2 cellular contexts compared by ENCODE assay signal in the genomic region with DNA sequence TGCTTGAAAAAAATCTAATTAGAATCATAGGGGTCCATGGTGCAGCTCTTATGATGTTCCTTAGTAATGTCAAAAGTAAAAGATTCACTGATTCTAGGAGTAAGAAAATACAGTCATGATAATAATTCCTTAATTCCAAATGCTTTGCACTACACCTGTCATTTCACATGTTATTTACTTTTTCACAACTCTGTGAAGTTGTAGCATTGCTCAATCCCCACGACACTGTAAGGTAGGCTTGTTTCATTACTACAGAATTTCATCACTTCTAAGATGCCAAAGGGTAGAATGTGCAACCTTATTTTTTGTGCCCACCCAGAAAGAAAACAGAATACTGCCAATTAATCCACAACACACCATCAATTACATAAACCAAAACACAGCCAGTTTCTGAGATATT.
TF ChIP-seq lines count a peak whose summit lies in the region.

No MANE protein-coding gene starts in this region.

TF ChIP-seq in IMR-90, 13 proteins besides CTCF, POLR2A, EP300 and RAD21:
- TF ChIP-seq NFE2L2 (IDR thresholded peaks at IDR 0.05; ENCODE audit: low read depth, low read length) = no peak
- TF ChIP-seq CEBPB (IDR thresholded peaks at IDR 0.05; ENCODE audit: low read depth, low read length) = peak; percentile 16; the same call in 1 of the 2 replicates
- TF ChIP-seq CHD1 (IDR thresholded peaks at IDR 0.05; ENCODE audit: low read depth, low read length) = no peak
- TF ChIP-seq, protein P1, sequence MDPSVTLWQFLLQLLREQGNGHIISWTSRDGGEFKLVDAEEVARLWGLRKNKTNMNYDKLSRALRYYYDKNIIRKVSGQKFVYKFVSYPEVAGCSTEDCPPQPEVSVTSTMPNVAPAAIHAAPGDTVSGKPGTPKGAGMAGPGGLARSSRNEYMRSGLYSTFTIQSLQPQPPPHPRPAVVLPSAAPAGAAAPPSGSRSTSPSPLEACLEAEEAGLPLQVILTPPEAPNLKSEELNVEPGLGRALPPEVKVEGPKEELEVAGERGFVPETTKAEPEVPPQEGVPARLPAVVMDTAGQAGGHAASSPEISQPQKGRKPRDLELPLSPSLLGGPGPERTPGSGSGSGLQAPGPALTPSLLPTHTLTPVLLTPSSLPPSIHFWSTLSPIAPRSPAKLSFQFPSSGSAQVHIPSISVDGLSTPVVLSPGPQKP (IDR thresholded peaks at IDR 0.05; ENCODE audit: borderline replicate concordance, low read depth, low read length) = no peak
TF ChIP-seq in IMR-90: peak in this region for 1.

TF ChIP-seq in HepG2, 621 proteins besides CTCF, POLR2A, EP300 and RAD21:
- TF ChIP-seq XBP1 (CRISPR knock-in tag; IDR thresholded peaks at IDR 0.05) = no peak
- TF ChIP-seq CEBPB (IDR thresholded peaks at IDR 0.05; ENCODE audit: borderline replicate concordance, low read depth, low read length) = peak; percentile 39; the same call in 1 of the 2 replicates
